ENCODE assay signal across 16 cellular contexts in genomic region chr2:42636956-42637355, GRCh38.
DNase-seq lines count a peak whose midpoint lies in the region; ATAC-seq and TF ChIP-seq lines count a peak whose summit lies in the region.
"Had no signal": no experiment of that assay in that cellular context is flagged by ENCODE, and none has a peak within 500 bp of the region (broad histone marks: within the 10 kb centered on the region; RNA-seq: fewer than 3 reads in every experiment).

No MANE protein-coding gene starts in this region.

- H3K9me3 Mint-ChIP-seq in WTC11 (no peaks in the 10 kb centered on the region), glutamatergic neuron (ENCODE audit: unreplicated experiment) (no peaks in the 10 kb centered on the region)
- H3K9me3 Mint-ChIP-seq: CD8-positive, alpha-beta memory T cell; IgD-negative memory B cell had no signal

- H3K4me1 ChIP-seq in ES-I3 (ENCODE audit: insufficient read depth, low read length) = 0 out of 2 replicates have a peak, but pooled peaks cover 8% of the 10 kb centered on the region
- H3K4me1 ChIP-seq in HUES48 (ENCODE audit: control insufficient read depth, insufficient read depth, low read length) = peaks cover 24% of the 10 kb centered on the region

- no peaks in the 10 kb centered on the region for H3K27me3 Mint-ChIP-seq in WTC11 (ENCODE audit: low read depth)
- H3K27me3 Mint-ChIP-seq in glutamatergic neuron (ENCODE audit: unreplicated experiment) = peaks cover 3% of the 10 kb centered on the region
- H3K27me3 Mint-ChIP-seq: B cell; CD8-positive, alpha-beta memory T cell; IgD-negative memory B cell had no signal

- H3K9ac ChIP-seq in ES-I3 (ENCODE audit: low read depth, low read length) = peak overlapping the region; percentile 6; the same call in 1 of the 2 replicates
- no peak overlapping the region for H3K9ac ChIP-seq in HUES48 (ENCODE audit: low read depth, low read length)
- H3K9ac ChIP-seq: BLaER1 treated with 17β-estradiol and CSF1 and Interleukin-3, amounts not matched to agents 10 nM and 100 nM had no signal

- H3K36me3 Mint-ChIP-seq in WTC11 (peaks cover 14% of the 10 kb centered on the region), glutamatergic neuron (ENCODE audit: unreplicated experiment) (no peaks in the 10 kb centered on the region)

- peaks cover 23% of the 10 kb centered on the region for H3K4me1 Mint-ChIP-seq in WTC11
- H3K4me1 Mint-ChIP-seq in glutamatergic neuron (ENCODE audit: low read depth, unreplicated experiment) = peaks cover 4% of the 10 kb centered on the region

- H3K4me3 Mint-ChIP-seq in WTC11 (no peak overlapping the region), glutamatergic neuron (ENCODE audit: unreplicated experiment) (no peak overlapping the region)
- H3K4me3 Mint-ChIP-seq: B cell; CD8-positive, alpha-beta memory T cell; IgD-negative memory B cell had no signal

- H3K27ac ChIP-seq in HUES48 (ENCODE audit: low read depth, low read length) = peak overlapping the region; percentile 21
- H3K27ac ChIP-seq: BLaER1 treated with 17β-estradiol and CSF1 and Interleukin-3, amounts not matched to agents 10 nM and 100 nM had no signal

- H3K27me3 ChIP-seq in HUES48 (ENCODE audit: control insufficient read depth, insufficient read depth, low read length) = no peaks in the 10 kb centered on the region
- H3K27me3 ChIP-seq: BLaER1 treated with 17β-estradiol and CSF1 and Interleukin-3, amounts not matched to agents 10 nM and 100 nM had no signal

- H3K27ac Mint-ChIP-seq in WTC11 (peak overlapping the region; percentile 68; the same call in 1 of the 2 replicates), glutamatergic neuron (ENCODE audit: unreplicated experiment) (no peak overlapping the region)
- H3K27ac Mint-ChIP-seq: B cell had no signal

- no peak overlapping the region for H3K4me3 ChIP-seq in HUES48 (ENCODE audit: low read depth, low read length)
- H3K4me3 ChIP-seq: BLaER1 treated with 17β-estradiol and CSF1 and Interleukin-3, amounts not matched to agents 10 nM and 100 nM had no signal

- POLR2A ChIA-PET in WTC11 (lab: Charles Lee) = no interaction called here

- H3K9me3 ChIP-seq in ES-I3 (ENCODE audit: control insufficient read depth, insufficient read depth, low read length) = no peaks in the 10 kb centered on the region
- H3K9me3 ChIP-seq in HUES48 (ENCODE audit: control insufficient read depth, insufficient read depth, low read length) = no peaks in the 10 kb centered on the region

- H3K36me3 ChIP-seq in ES-I3 (ENCODE audit: insufficient read depth, low read length) (no peaks in the 10 kb centered on the region), HUES48 (ENCODE audit: control insufficient read depth, insufficient read depth, low read length) (peaks cover 38% of the 10 kb centered on the region)

- ATAC-seq in WTC11 (no peak), HG03045 (IDR thresholded peaks at IDR 0.05; ENCODE audit: unreplicated experiment) (no peak), HG02970 (IDR thresholded peaks at IDR 0.05; ENCODE audit: low FRiP score, unreplicated experiment) (no peak)
- ATAC-seq: HepG2 had no signal

- no peak for TF ChIP-seq CTCF in WTC11 (IDR thresholded peaks at IDR 0.05)
- no peak for TF ChIP-seq CTCF in glutamatergic neuron (IDR thresholded peaks at IDR 0.05; ENCODE audit: partially characterized antibody, unreplicated experiment)

- CTCF ChIA-PET in WTC11 (lab: Charles Lee) = no interaction called here

- DNase-seq in WTC11 (ENCODE audit: low spot score) = no peak
- DNase-seq in glutamatergic neuron = no peak
- DNase-seq: CD8-positive, alpha-beta memory T cell; COR-L47; GDM1; GOT3; H7; KBM-7 had no signal

TF ChIP-seq in WTC11, 78 proteins besides CTCF, POLR2A, EP300 and RAD21:
- TF ChIP-seq, protein P1, sequence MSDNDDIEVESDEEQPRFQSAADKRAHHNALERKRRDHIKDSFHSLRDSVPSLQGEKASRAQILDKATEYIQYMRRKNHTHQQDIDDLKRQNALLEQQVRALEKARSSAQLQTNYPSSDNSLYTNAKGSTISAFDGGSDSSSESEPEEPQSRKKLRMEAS (CRISPR knock-in tag; IDR thresholded peaks at IDR 0.05) = no peak
- TF ChIP-seq TEAD1 (CRISPR knock-in tag; IDR thresholded peaks at IDR 0.05) (no peak), TP53 (CRISPR knock-in tag; IDR thresholded peaks at IDR 0.05) (no peak), ZBTB21 (CRISPR knock-in tag; IDR thresholded peaks at IDR 0.05; ENCODE audit: borderline replicate concordance) (no peak), RELA (CRISPR knock-in tag; IDR thresholded peaks at IDR 0.05; ENCODE audit: borderline replicate concordance) (no peak), CDX4 (CRISPR knock-in tag; IDR thresholded peaks at IDR 0.05; ENCODE audit: borderline replicate concordance) (no peak), MYBL2 (CRISPR knock-in tag; IDR thresholded peaks at IDR 0.05) (no peak), ZNF512 (CRISPR knock-in tag; IDR thresholded peaks at IDR 0.05; ENCODE audit: borderline replicate concordance) (no peak), FOXP1 (CRISPR knock-in tag; IDR thresholded peaks at IDR 0.05; ENCODE audit: borderline replicate concordance) (no peak), ZNF416 (CRISPR knock-in tag; IDR thresholded peaks at IDR 0.05) (no peak)
- TF ChIP-seq, protein P2, sequence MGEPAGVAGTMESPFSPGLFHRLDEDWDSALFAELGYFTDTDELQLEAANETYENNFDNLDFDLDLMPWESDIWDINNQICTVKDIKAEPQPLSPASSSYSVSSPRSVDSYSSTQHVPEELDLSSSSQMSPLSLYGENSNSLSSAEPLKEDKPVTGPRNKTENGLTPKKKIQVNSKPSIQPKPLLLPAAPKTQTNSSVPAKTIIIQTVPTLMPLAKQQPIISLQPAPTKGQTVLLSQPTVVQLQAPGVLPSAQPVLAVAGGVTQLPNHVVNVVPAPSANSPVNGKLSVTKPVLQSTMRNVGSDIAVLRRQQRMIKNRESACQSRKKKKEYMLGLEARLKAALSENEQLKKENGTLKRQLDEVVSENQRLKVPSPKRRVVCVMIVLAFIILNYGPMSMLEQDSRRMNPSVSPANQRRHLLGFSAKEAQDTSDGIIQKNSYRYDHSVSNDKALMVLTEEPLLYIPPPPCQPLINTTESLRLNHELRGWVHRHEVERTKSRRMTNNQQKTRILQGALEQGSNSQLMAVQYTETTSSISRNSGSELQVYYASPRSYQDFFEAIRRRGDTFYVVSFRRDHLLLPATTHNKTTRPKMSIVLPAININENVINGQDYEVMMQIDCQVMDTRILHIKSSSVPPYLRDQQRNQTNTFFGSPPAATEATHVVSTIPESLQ (CRISPR knock-in tag; IDR thresholded peaks at IDR 0.05) = no peak
TF ChIP-seq in WTC11: peak in this region for 0.
